In genomic region chr2:85998071-85998991, GRCh38 we compare ENCODE assay signal across 8 cellular contexts.
DNase-seq lines count a peak whose midpoint lies in the region; ATAC-seq, FAIRE-seq and TF ChIP-seq lines count a peak whose summit lies in the region.

No MANE protein-coding gene starts in this region.

- H3K4me2 ChIP-seq in GM12878 (ENCODE audit: control insufficient read depth, insufficient read depth) (peak overlapping the region; percentile 99), mesenchymal stem cell (ENCODE audit: low read length, poor library complexity, severe bottlenecking) (peak overlapping the region; percentile 27)

- peak overlapping the region; percentile 47 for H4K8ac ChIP-seq in mesenchymal stem cell (ENCODE audit: low read length)

- H3K79me1 ChIP-seq in mesenchymal stem cell (replicated peaks; ENCODE audit: low read length, poor library complexity, severe bottlenecking) = no peaks in the 10 kb centered on the region

- ATAC-seq in GM12878 (no peak), upper lobe of right lung (peak; percentile 54)

- H2BK15ac ChIP-seq in mesenchymal stem cell (ENCODE audit: low read depth, poor library complexity, severe bottlenecking) = peak overlapping the region; percentile 2

- H3K4me3 ChIP-seq in GM12878 = no peak overlapping the region
- peak overlapping the region in 1 of 2 experiments; percentile 7 for H3K4me3 ChIP-seq in mesenchymal stem cell (ENCODE audit: insufficient read depth in 1 of 2, low read depth in 1 of 2, low read length in 2 of 2)
- H3K4me3 ChIP-seq in upper lobe of right lung = no peak overlapping the region

- H3K9me3 ChIP-seq in GM12878 (replicated peaks; ENCODE audit: control insufficient read depth, insufficient read depth, low read length) (peaks cover 2% of the 10 kb centered on the region; the same call in 1 of the 3 replicates), mesenchymal stem cell (ENCODE audit: control insufficient read depth, low read length) (no peaks in the 10 kb centered on the region), upper lobe of right lung (no peaks in the 10 kb centered on the region)

- H3K4ac ChIP-seq in mesenchymal stem cell (ENCODE audit: low read depth in 1 of 2, low read length in 2 of 2) = peak overlapping the region in 1 of 2 experiments; percentile 82

- TF ChIP-seq RAD21 in GM12878 (IDR thresholded peaks at IDR 0.05; ENCODE audit: insufficient read depth, low read depth, low read length) = no peak

- no peak for TF ChIP-seq POLR2A in GM12878 (IDR thresholded peaks at IDR 0.05; ENCODE audit: low read depth, low read length)

- RAD21 ChIA-PET in GM12878 (lab: Charles Lee; ENCODE audit: unreplicated experiment) = interaction anchor here (0.7 to 9.0 kb wide), 6 partner anchors 22 to 144 kb away, joined by 3 to 150 read pairs (median 22); partner anchors contain the start of gene ST3GAL5

- 71% methylated on average over 18 of the region's 18 CpGs for WGBS in GM12878 (ENCODE audit: insufficient coverage, insufficient replicate concordance, low lambda C conversion rate, missing lambda C conversion rate)
- 61% methylated on average over 14 of the region's 18 CpGs for WGBS in mesenchymal stem cell

- H3K27ac ChIP-seq in GM12878 (ENCODE audit: control insufficient read depth, insufficient read depth) (peak overlapping the region; percentile 93), mesenchymal stem cell (ENCODE audit: low read length, poor library complexity, severe bottlenecking) (peak overlapping the region; percentile 94), upper lobe of right lung (peak overlapping the region; percentile 85)

- SMC1A ChIA-PET in GM12878 (lab: Charles Lee; ENCODE audit: uncharacterized antibody, unreplicated experiment) = interaction anchor here (1.2 to 6.8 kb wide), 12 partner anchors 21 to 169 kb away, joined by 3 to 114 read pairs (median 24); partner anchors contain the start of gene ST3GAL5

- no peak for TF ChIP-seq EP300 in GM12878 (IDR thresholded peaks at IDR 0.05; ENCODE audit: borderline replicate concordance in 1 of 2, control insufficient read depth in 1 of 2, low read depth in 2 of 2, low read length in 2 of 2)

- peak overlapping the region; percentile 78 for H2AFZ ChIP-seq in GM12878 (ENCODE audit: control insufficient read depth, low read depth, low read length)
- peak overlapping the region; percentile 36 for H2AFZ ChIP-seq in mesenchymal stem cell (ENCODE audit: low read depth, low read length)

- CTCF ChIA-PET in GM12878 (lab: Yijun Ruan, JAX) = interaction anchor here (0.9 to 6.7 kb wide), 7 partner anchors 25 to 109 kb away, joined by 3 to 58 read pairs (median 8); partner anchors contain the start of gene ST3GAL5

- H3K4me1 ChIP-seq in GM12878 (ENCODE audit: control insufficient read depth, insufficient read depth, low read length) (peaks cover 70% of the 10 kb centered on the region), mesenchymal stem cell (ENCODE audit: control insufficient read depth, insufficient read depth, low read depth, low read length) (peaks cover 33% of the 10 kb centered on the region), upper lobe of right lung (peaks cover 64% of the 10 kb centered on the region)

- H3K18ac ChIP-seq in mesenchymal stem cell (ENCODE audit: low read depth in 1 of 2, low read length in 2 of 2) = peak overlapping the region; percentile 23 to 83

- H3K36me3 ChIP-seq in GM12878 (ENCODE audit: control insufficient read depth in 2 of 2, insufficient read depth in 2 of 2, low read length in 1 of 2) (no peaks in the 10 kb centered on the region), mesenchymal stem cell (ENCODE audit: control insufficient read depth in 1 of 2, insufficient read depth in 2 of 2, low read depth in 1 of 2, low read length in 2 of 2) (no peaks in the 10 kb centered on the region), upper lobe of right lung (no peaks in the 10 kb centered on the region)

- H3K14ac ChIP-seq in mesenchymal stem cell (ENCODE audit: low read length in 2 of 2) = peak overlapping the region in 1 of 2 experiments; percentile 79

- POLR2A ChIA-PET in GM12878 (lab: Charles Lee) = interaction anchor here (0.9 to 9.4 kb wide), 4 partner anchors 13 to 110 kb away, joined by 3 to 97 read pairs (median 37); partner anchors contain the start of gene ST3GAL5

- peak overlapping the region; percentile 92 for H2BK120ac ChIP-seq in mesenchymal stem cell (ENCODE audit: low read depth, low read length)

- H4K20me1 ChIP-seq in GM12878 (ENCODE audit: control insufficient read depth, insufficient read depth) = no peaks in the 10 kb centered on the region

- peak overlapping the region; percentile 20 to 91 for H2BK12ac ChIP-seq in mesenchymal stem cell (ENCODE audit: low read length in 2 of 2)

- no peak for TF ChIP-seq CTCF in GM12878 (IDR thresholded peaks at IDR 0.05 in 2 of 3, conservative IDR thresholded peaks at IDR 0.05 in 1 of 3; ENCODE audit: control insufficient read depth in 2 of 3, extremely low read depth in 1 of 3, insufficient read depth in 1 of 3, low read depth in 3 of 3, low read length in 3 of 3)
- no peak for TF ChIP-seq CTCF in upper lobe of right lung (IDR thresholded peaks at IDR 0.05)
- TF ChIP-seq CTCF in GM13976 (IDR thresholded peaks at IDR 0.05; ENCODE audit: borderline replicate concordance, control extremely low read depth, extremely low read depth, insufficient read depth, missing control alignments) = no peak

- no peaks in the 10 kb centered on the region for H3K79me2 ChIP-seq in GM12878 (ENCODE audit: control insufficient read depth, insufficient read depth, low read length)

- DNase-seq in activated effector memory CD4-positive, alpha-beta T cell treated with anti-CD3 and anti-CD28 coated beads, Interleukin-2, amount 50 U/mL, for 16 hours = peak; percentile 56
- no peak for DNase-seq in activated effector memory CD4-positive, alpha-beta T cell treated with Interleukin-2 at 50 U/mL for 16 hours
- DNase-seq in GM12878 (ENCODE audit: low read depth, low spot score) = no peak
- DNase-seq in mesenchymal stem cell = peak; percentile 57
- DNase-seq in upper lobe of right lung = peak; percentile 48
- no peak for DNase-seq in germinal center (ENCODE audit: low spot score)
- DNase-seq in DMS114 treated with DMSO at 0.1 percent for 48 hours (lab: John Stamatoyannopoulos, UW; ENCODE audit: unreplicated experiment) = no peak
- DNase-seq in GM13976 (ENCODE audit: low spot score) = no peak

- no peak overlapping the region for H3K23ac ChIP-seq in mesenchymal stem cell (ENCODE audit: low read length in 2 of 2)

- in situ Hi-C loops in GM12878 (cut with MboI) = no loop called here
- in situ Hi-C loops in GM13976 (cut with MboI; ENCODE audit: low sequenced_read_pairs, unreplicated experiment) = no loop called here

- intact Hi-C loops in GM12878 (cut with micrococcal nuclease; ENCODE audit: unreplicated experiment) (loop anchor here (2.0 kb wide), 2 partner anchors 18 to 38 kb away; no protein-coding TSS in a partner anchor), upper lobe of right lung (cut with DNase I) (no loop called here)

- BruUV-seq in GM12878 (replicated peaks; lab: Mats Ljungman, UMichigan) = no TSS peak

- peak overlapping the region; percentile 99 for H2AK5ac ChIP-seq in mesenchymal stem cell (ENCODE audit: low read length, severe bottlenecking)

- no peaks in the 10 kb centered on the region for H3K27me3 ChIP-seq in GM12878 (replicated peaks in 1 of 2; ENCODE audit: control insufficient read depth in 2 of 2, insufficient read depth in 2 of 2, low read length in 1 of 2)
- no peaks in the 10 kb centered on the region for H3K27me3 ChIP-seq in mesenchymal stem cell (ENCODE audit: control insufficient read depth in 1 of 2, insufficient read depth in 1 of 2, low read length in 2 of 2)
- H3K27me3 ChIP-seq in upper lobe of right lung = no peaks in the 10 kb centered on the region

- H2BK5ac ChIP-seq in mesenchymal stem cell (ENCODE audit: low read depth, low read length, poor library complexity, severe bottlenecking) = peak overlapping the region; percentile 90

- no peak for FAIRE-seq in GM12878 (lab: Jason Lieb, UNC)

- peak overlapping the region; percentile 68 for H3K9ac ChIP-seq in GM12878 (ENCODE audit: control insufficient read depth, insufficient read depth, low read length)
- H3K9ac ChIP-seq in mesenchymal stem cell (ENCODE audit: low read length) = peak overlapping the region; percentile 84

- peak overlapping the region; percentile 67 for H4K91ac ChIP-seq in mesenchymal stem cell (ENCODE audit: low read length)

TF ChIP-seq in GM12878, 131 proteins besides CTCF, POLR2A, EP300 and RAD21:
- TF ChIP-seq HDAC6 (IDR thresholded peaks at IDR 0.05; ENCODE audit: unreplicated experiment) = no peak
- 0 out of 2 replicates have a peak, but pooled peaks have one; percentile 49 for TF ChIP-seq ZBTB33 (IDR thresholded peaks at IDR 0.05)
- TF ChIP-seq BACH1 (IDR thresholded peaks at IDR 0.05; ENCODE audit: borderline replicate concordance) = no peak

Comparison
In these comparisons a context has a peak if more than half of its experiments do, and no peak if none do; other contexts are left out.
1. DNase-seq: peak in activated effector memory CD4-positive, alpha-beta T cell treated with anti-CD3 and anti-CD28 coated beads, Interleukin-2, amount 50 U/mL, for 16 hours (single experiment), mesenchymal stem cell (single experiment) and upper lobe of right lung (single experiment); none in activated effector memory CD4-positive, alpha-beta T cell treated with Interleukin-2 at 50 U/mL for 16 hours (single experiment), GM12878 (single experiment), germinal center (single experiment), DMS114 treated with DMSO at 0.1 percent for 48 hours (single experiment) and GM13976 (single experiment).
2. Peak in every context shown above with its lines, with median percentiles within 50 percentile points of each other: H3K27ac ChIP-seq.